In the genomic region with DNA sequence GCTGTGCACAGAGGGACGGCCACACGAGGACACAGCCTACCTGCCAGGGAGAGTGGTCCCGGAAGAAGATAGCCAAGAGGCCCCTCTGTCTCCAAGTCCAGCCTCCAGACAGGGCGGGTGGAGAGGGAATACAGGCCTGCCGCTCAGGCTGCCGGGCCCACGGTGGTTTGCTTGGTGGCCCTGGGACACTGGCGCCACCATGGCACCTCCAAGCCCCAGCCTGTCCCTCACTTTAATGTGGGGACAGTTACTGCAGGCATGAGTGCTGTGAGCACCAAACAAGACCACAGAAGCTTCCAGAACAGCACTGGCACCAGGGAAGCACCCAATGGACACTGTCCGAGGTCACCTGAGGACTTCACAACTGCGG, we compare ENCODE assay signal across 15 cellular contexts. TPM values are rescaled to one million over a fixed set of nuclear protein-coding genes. Genes with fewer than 3 reads are reported as not detected.
DNase-seq lines count a peak whose midpoint lies in the region; ATAC-seq, FAIRE-seq and TF ChIP-seq lines count a peak whose summit lies in the region.
"Had no signal": no experiment of that assay in that cellular context is flagged by ENCODE, and none has a peak within 500 bp of the region (broad histone marks: within the 10 kb centered on the region; RNA-seq: fewer than 3 reads in every experiment).

No MANE protein-coding gene starts in this region.

- H3K27ac ChIP-seq in angular gyrus (ENCODE audit: low read depth, low read length): peak overlapping the region; percentile 88
- H3K27ac ChIP-seq in spleen: peak overlapping the region; percentile 66 to 96 (median 87)
- H3K27ac ChIP-seq: testis had no signal

- peaks cover 4 to 9% of the 10 kb centered on the region in 2 donors for H3K27me3 Mint-ChIP-seq in effector memory CD8-positive, alpha-beta T cell
- peaks cover 15% of the 10 kb centered on the region for H3K27me3 Mint-ChIP-seq in mesothelial cell of epicardium (ENCODE audit: low read depth)

- peaks cover 0 to 38% (median 0%) of the 10 kb centered on the region in 7 donors for H3K27me3 ChIP-seq in spleen (replicated peaks in 1 of 7)
- H3K27me3 ChIP-seq: testis had no signal

- H3K36me3 ChIP-seq in spleen: peaks cover 0 to 20% (median 11%) of the 10 kb centered on the region in 6 donors

- no peaks in the 10 kb centered on the region for H3K9me3 Mint-ChIP-seq in effector memory CD8-positive, alpha-beta T cell
- no peaks in the 10 kb centered on the region for H3K9me3 Mint-ChIP-seq in mesothelial cell of epicardium
- H3K9me3 Mint-ChIP-seq: natural killer cell treated with Interleukin-12 subunit alpha and Interleukin-12 subunit beta and Interleukin-15 and Interleukin-18, amount 100 ng/mL, for 72 hours had no signal

- H3K4me3 Mint-ChIP-seq in effector memory CD8-positive, alpha-beta T cell: no peak overlapping the region
- no peak overlapping the region for H3K4me3 Mint-ChIP-seq in mesothelial cell of epicardium
- H3K4me3 Mint-ChIP-seq: natural killer cell treated with Interleukin-12 subunit alpha and Interleukin-12 subunit beta and Interleukin-15 and Interleukin-18, amount 100 ng/mL, for 72 hours had no signal

- H3K4me1 Mint-ChIP-seq in effector memory CD8-positive, alpha-beta T cell (ENCODE audit: low read depth in 2 of 2): peaks cover 3 to 5% of the 10 kb centered on the region in 2 donors
- no peaks in the 10 kb centered on the region for H3K4me1 Mint-ChIP-seq in mesothelial cell of epicardium

- H3K9me3 ChIP-seq in spleen: no peaks in the 10 kb centered on the region
- H3K9me3 ChIP-seq: testis had no signal

- TF ChIP-seq POLR2A in GM12891 (IDR thresholded peaks at IDR 0.05; ENCODE audit: low read depth, low read length) (no peak), spleen (IDR thresholded peaks at IDR 0.05) (no peak)

- H3K27ac Mint-ChIP-seq in effector memory CD8-positive, alpha-beta T cell: peak overlapping the region in 1 of 2 donors; percentile 83
- H3K27ac Mint-ChIP-seq in mesothelial cell of epicardium: no peak overlapping the region
- H3K27ac Mint-ChIP-seq: natural killer cell treated with Interleukin-12 subunit alpha and Interleukin-12 subunit beta and Interleukin-15 and Interleukin-18, amount 100 ng/mL, for 72 hours had no signal

- H3K36me3 Mint-ChIP-seq in effector memory CD8-positive, alpha-beta T cell (ENCODE audit: insufficient read depth): peaks cover 6% of the 10 kb centered on the region
- H3K36me3 Mint-ChIP-seq in mesothelial cell of epicardium: peaks cover 4% of the 10 kb centered on the region
- H3K36me3 Mint-ChIP-seq: natural killer cell treated with Interleukin-12 subunit alpha and Interleukin-12 subunit beta and Interleukin-15 and Interleukin-18, amount 100 ng/mL, for 72 hours had no signal

- 52 to 82% (median 62%) methylated on average over 5 to 10 of the region's 10 CpGs for WGBS in spleen, 5 donors

- DNase-seq in GM12891 (ENCODE audit: insufficient read length, low spot score): no peak
- no peak for DNase-seq in left colon
- DNase-seq in spleen: no peak
- DNase-seq in effector memory CD8-positive, alpha-beta T cell: no peak
- no peak for DNase-seq in mesothelial cell of epicardium (ENCODE audit: low spot score in 2 of 2, unreplicated experiment in 2 of 2)
- DNase-seq: GF-D8, left cardiac atrium, NCI-H187 treated with DMSO at 0.1 percent for 48 hours had no signal

- TF ChIP-seq CTCF in spleen (IDR thresholded peaks at IDR 0.05 in 8 of 11, conservative IDR thresholded peaks at IDR 0.05 in 3 of 11) (no peak), mesothelial cell of epicardium (IDR thresholded peaks at IDR 0.05; ENCODE audit: unreplicated experiment) (no peak)

- intact Hi-C loops in left colon (cut with DNase I, micrococcal nuclease) (loop anchor here in 1 of 2 donors (10.0 kb wide), 2 partner anchors 105 to 545 kb away; no protein-coding TSS in a partner anchor), spleen (cut with DNase I; ENCODE audit: low total_unique reads) (loop anchor here (10.0 kb wide), 1 partner anchor 105 kb away; no protein-coding TSS in a partner anchor)

- H3K4me1 ChIP-seq in spleen: peaks cover 7 to 58% (median 43%) of the 10 kb centered on the region in 6 donors

- peak overlapping the region in 2 of 8 donors; percentile 5 to 57 for H3K4me3 ChIP-seq in spleen
- H3K4me3 ChIP-seq: GM12878, testis had no signal

- FAIRE-seq in GM12891 (lab: Jason Lieb, UNC): peak; percentile 54
- FAIRE-seq: colon, endometrium, GM12878 had no signal

- ATAC-seq in left colon (peak; percentile 7), GM19035 (IDR thresholded peaks at IDR 0.05; ENCODE audit: unreplicated experiment) (no peak)
- ATAC-seq in effector memory CD8-positive, alpha-beta T cell (replicated peaks): no peak

TF ChIP-seq in GM12891, 5 proteins besides CTCF, POLR2A, EP300 and RAD21:
- TF ChIP-seq SPI1 (IDR thresholded peaks at IDR 0.05; ENCODE audit: low read depth, low read length) (no peak), POU2F2 (IDR thresholded peaks at IDR 0.05; ENCODE audit: low read depth, low read length) (no peak), PAX5 (IDR thresholded peaks at IDR 0.05; ENCODE audit: insufficient read depth, low read length, severe bottlenecking) (no peak), TAF1 (IDR thresholded peaks at IDR 0.05; ENCODE audit: low read depth, low read length) (no peak), POLR2AphosphoS5 (IDR thresholded peaks at IDR 0.05; ENCODE audit: low read depth, low read length) (no peak; the same call in 1 of the 2 replicates)

RNA-seq across cellular contexts. Expression of a gene that starts 22.0 kb away (rescaled TPM):
- 11.2 TPM for polyA plus RNA-seq in GM12891 (2012; ENCODE audit: low read depth, missing spikeins)
- total RNA-seq in left colon: 10 to 100 TPM; 37.2 to 39.5 TPM
- total RNA-seq in spleen: 10 to 100 TPM; 23.0 to 35.7 (median 31.5) TPM
- 10 to 100 TPM; 24.0 to 41.1 (median 25.4) TPM for polyA plus RNA-seq in spleen
- 23.1 to 26.9 TPM (median 26.5 TPM) in 3 replicates for total RNA-seq in mesothelial cell of epicardium
